Comparison of ENCODE assay signal across 1 cellular context in the genomic region with DNA sequence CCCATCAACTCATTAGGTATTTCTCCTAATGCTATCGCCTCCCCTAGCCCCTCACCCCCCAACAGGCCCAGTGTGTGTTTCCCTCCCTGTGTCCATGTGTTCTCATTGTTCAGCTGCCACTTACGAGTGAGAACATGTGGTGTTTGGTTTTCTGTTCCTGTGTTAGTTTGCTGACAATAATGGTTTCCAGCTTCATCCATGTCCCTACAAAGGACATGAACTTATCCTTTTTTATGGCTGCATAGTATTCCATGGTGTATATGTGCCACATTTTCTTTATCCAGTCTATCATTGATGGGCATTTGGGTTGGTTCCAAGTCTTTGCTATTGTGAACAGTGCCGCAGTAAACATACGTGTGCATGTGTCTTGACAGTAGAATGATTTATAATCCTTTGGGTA.
TF ChIP-seq lines count a peak whose summit lies in the region.

No MANE protein-coding gene starts in this region.

TF ChIP-seq in HEK293, 187 proteins besides CTCF, POLR2A, EP300 and RAD21:
- TF ChIP-seq, protein P1, sequence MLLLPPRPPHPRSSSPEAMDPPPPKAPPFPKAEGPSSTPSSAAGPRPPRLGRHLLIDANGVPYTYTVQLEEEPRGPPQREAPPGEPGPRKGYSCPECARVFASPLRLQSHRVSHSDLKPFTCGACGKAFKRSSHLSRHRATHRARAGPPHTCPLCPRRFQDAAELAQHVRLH (tag by site-specific recombination; IDR thresholded peaks at IDR 0.05): peak; percentile 78
- TF ChIP-seq, protein P2, sequence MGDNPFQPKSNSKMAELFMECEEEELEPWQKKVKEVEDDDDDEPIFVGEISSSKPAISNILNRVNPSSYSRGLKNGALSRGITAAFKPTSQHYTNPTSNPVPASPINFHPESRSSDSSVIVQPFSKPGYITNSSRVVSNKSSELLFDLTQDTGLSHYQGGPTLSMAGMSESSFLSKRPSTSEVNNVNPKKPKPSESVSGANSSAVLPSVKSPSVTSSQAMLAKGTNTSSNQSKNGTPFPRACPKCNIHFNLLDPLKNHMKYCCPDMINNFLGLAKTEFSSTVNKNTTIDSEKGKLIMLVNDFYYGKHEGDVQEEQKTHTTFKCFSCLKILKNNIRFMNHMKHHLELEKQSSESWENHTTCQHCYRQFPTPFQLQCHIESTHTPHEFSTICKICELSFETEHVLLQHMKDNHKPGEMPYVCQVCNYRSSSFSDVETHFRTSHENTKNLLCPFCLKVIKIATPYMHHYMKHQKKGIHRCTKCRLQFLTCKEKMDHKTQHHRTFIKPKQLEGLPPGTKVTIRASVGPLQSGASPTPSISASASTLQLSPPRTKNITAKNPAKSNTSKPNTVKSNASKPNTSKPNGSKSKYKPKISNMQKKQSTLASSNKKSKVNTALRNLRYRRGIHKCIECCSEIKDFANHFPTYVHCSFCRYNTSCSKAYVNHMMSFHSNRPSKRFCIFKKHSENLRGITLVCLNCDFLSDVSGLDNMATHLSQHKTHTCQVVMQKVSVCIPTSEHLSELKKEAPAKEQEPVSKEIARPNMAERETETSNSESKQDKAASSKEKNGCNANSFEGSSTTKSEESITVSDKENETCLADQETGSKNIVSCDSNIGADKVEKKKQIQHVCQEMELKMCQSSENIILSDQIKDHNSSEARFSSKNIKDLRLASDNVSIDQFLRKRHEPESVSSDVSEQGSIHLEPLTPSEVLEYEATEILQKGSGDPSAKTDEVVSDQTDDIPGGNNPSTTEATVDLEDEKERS (tag by site-specific recombination; IDR thresholded peaks at IDR 0.05): 0 out of 2 replicates have a peak, but pooled peaks have one; percentile 24
- peak; percentile 98 for TF ChIP-seq ZNF146 (tag by site-specific recombination; IDR thresholded peaks at IDR 0.05)
